ENCODE assay signal across 8 cellular contexts in the genomic region with DNA sequence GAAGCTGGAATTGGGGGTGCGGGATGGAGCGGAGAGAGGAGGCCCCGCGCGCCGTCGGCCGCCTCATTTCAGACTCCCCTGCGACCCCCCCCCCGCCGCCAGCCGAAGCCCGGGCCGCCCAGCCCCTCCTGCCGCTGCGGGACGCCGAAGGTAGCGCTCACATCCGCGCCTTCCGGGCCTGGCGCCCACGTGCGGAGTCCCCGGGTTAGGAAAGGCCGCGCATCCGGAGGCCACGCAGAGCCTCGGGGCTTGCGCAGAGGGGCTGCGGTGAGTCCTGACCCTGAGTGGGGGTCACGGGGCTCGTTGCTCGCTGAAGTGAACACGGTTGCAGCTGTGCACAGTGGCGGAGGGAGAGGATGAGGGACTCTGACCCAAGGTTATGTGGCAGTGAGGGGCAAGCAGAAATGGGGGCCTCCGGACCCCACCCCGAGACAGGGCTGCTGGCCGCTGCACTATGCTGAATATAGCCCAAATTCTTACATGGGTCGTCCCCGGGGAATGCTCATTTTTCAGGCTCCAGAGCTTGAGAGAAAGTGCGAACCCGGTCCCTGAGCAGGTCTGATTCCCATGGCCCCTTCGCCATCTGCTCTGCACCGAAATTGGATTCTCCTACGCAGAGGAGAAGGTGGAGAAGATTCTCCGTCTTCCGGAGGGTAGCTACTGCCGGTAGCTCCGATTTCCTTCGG. TPM values are rescaled to one million over a fixed set of nuclear protein-coding genes. Genes with fewer than 3 reads are reported as not detected.
DNase-seq lines count a peak whose midpoint lies in the region; ATAC-seq and TF ChIP-seq lines count a peak whose summit lies in the region.

No MANE protein-coding gene starts in this region.

- peak; percentile 39 for ATAC-seq in GM21619 (IDR thresholded peaks at IDR 0.05; ENCODE audit: unreplicated experiment)
- ATAC-seq in left colon = peak; percentile 50

- TF ChIP-seq EP300 in Ishikawa (IDR thresholded peaks at IDR 0.05; ENCODE audit: borderline replicate concordance) = no peak

- DNase-seq in GF-D8 (lab: John Stamatoyannopoulos, UW) (peak; percentile 13), caudate nucleus (lab: John Stamatoyannopoulos, UW) (peak in 25 of 61 donors; percentile 7 to 68 (median 38)), left colon (peak; percentile 55 to 71), LoVo (ENCODE audit: low spot score) (no peak)
- DNase-seq in stimulated activated CD4-positive, alpha-beta T cell treated with anti-CD3 and anti-CD28 coated beads, Interleukin-2, amount 100 ng/mL, for 24 hours = peak; percentile 55 to 70

- H3K27ac ChIP-seq in caudate nucleus (ENCODE audit: low read depth, low read length) = peak overlapping the region; percentile 52

- peak overlapping the region; percentile 87 for H3K4me3 ChIP-seq in WI38 (ENCODE audit: low read depth, low read length)

- no peak for TF ChIP-seq RAD21 in Ishikawa (IDR thresholded peaks at IDR 0.05; ENCODE audit: low read depth)

- intact Hi-C loops in left colon (cut with DNase I, micrococcal nuclease) = no loop called here

- TF ChIP-seq CTCF in WI38 (IDR thresholded peaks at IDR 0.05; ENCODE audit: low read depth, low read length) = no peak

TF ChIP-seq in Ishikawa, 13 proteins besides CTCF, POLR2A, EP300 and RAD21:
- peak; percentile 69; the same call in 1 of the 2 replicates for TF ChIP-seq ZBTB7A (IDR thresholded peaks at IDR 0.05; ENCODE audit: low read depth)
- TF ChIP-seq, protein P1, sequence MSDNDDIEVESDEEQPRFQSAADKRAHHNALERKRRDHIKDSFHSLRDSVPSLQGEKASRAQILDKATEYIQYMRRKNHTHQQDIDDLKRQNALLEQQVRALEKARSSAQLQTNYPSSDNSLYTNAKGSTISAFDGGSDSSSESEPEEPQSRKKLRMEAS (IDR thresholded peaks at IDR 0.05) = peak; percentile 93
- TF ChIP-seq TEAD4 (IDR thresholded peaks at IDR 0.05) = no peak
- peak; percentile 9; the same call in 1 of the 2 replicates for TF ChIP-seq TCF12 (IDR thresholded peaks at IDR 0.05; ENCODE audit: low read depth)
- TF ChIP-seq CEBPB (IDR thresholded peaks at IDR 0.05) = no peak

RNA-seq across cellular contexts. Expression of a gene that starts 0.7 kb away (rescaled TPM):
- total RNA-seq in left colon = 10 to 100 TPM; 11.4 to 14.1 TPM
